In genomic region chr3:18390024-18390660, GRCh38 we compare ENCODE assay signal across 18 cellular contexts. TPM values are rescaled to one million over a fixed set of nuclear protein-coding genes. Genes with fewer than 3 reads are reported as not detected.
DNase-seq lines count a peak whose midpoint lies in the region; ATAC-seq and TF ChIP-seq lines count a peak whose summit lies in the region.
"Had no signal": no experiment of that assay in that cellular context is flagged by ENCODE, and none has a peak within 500 bp of the region (broad histone marks: within the 10 kb centered on the region; RNA-seq: fewer than 3 reads in every experiment).

No MANE protein-coding gene starts in this region.

- H3K36me3 ChIP-seq in CD8-positive, alpha-beta memory T cell (ENCODE audit: insufficient read depth, low read length), result peaks cover 15% of the 10 kb centered on the region

- peaks cover 12 to 70% of the 10 kb centered on the region in 2 donors for H3K36me3 Mint-ChIP-seq in activated T-cell treated with anti-CD3 and anti-CD28 coated beads, Interleukin-2, amount 50 U/mL, for 72 hours (ENCODE audit: insufficient read depth in 2 of 2)
- peaks cover 21 to 65% (median 22%) of the 10 kb centered on the region in 3 donors for H3K36me3 Mint-ChIP-seq in CD8-positive, alpha-beta memory T cell
- H3K36me3 Mint-ChIP-seq in activated CD8-positive, alpha-beta T cell treated with anti-CD3 and anti-CD28 coated beads for 36 hours (ENCODE audit: low read depth), result peaks cover 77% of the 10 kb centered on the region
- H3K36me3 Mint-ChIP-seq in mesothelial cell of epicardium, result peaks cover 20% of the 10 kb centered on the region

- CTCF ChIA-PET in CD8-positive, alpha-beta memory T cell (lab: Charles Lee), result interaction anchor here (0.9 to 2.1 kb wide), 5 partner anchors 10 to 368 kb away, joined by 3 to 8 read pairs (median 3); no protein-coding TSS in a partner anchor
- CTCF ChIA-PET in activated CD8-positive, alpha-beta T cell treated with anti-CD3 and anti-CD28 coated beads for 36 hours (lab: Charles Lee), result interaction anchor here (0.7 to 2.8 kb wide), 11 partner anchors 9 to 599 kb away, joined by 3 to 20 read pairs (median 4); no protein-coding TSS in a partner anchor

- peak overlapping the region; percentile 6 to 75 for H3K4me3 Mint-ChIP-seq in activated T-cell treated with anti-CD3 and anti-CD28 coated beads, Interleukin-2, amount 50 U/mL, for 72 hours
- no peak overlapping the region for H3K4me3 Mint-ChIP-seq in CD8-positive, alpha-beta memory T cell
- no peak overlapping the region for H3K4me3 Mint-ChIP-seq in activated CD8-positive, alpha-beta T cell treated with anti-CD3 and anti-CD28 coated beads for 36 hours
- no peak overlapping the region for H3K4me3 Mint-ChIP-seq in mesothelial cell of epicardium
- H3K4me3 Mint-ChIP-seq: GM23338 had no signal

- H3K27ac Mint-ChIP-seq in activated T-cell treated with anti-CD3 and anti-CD28 coated beads, Interleukin-2, amount 50 U/mL, for 72 hours, result peak overlapping the region; percentile 97
- peak overlapping the region in 5 of 8 donors; percentile 22 to 94 (median 62) for H3K27ac Mint-ChIP-seq in CD8-positive, alpha-beta memory T cell
- H3K27ac Mint-ChIP-seq in activated CD8-positive, alpha-beta T cell treated with anti-CD3 and anti-CD28 coated beads for 36 hours, result peak overlapping the region; percentile 60
- peak overlapping the region; percentile 84 for H3K27ac Mint-ChIP-seq in mesothelial cell of epicardium
- H3K27ac Mint-ChIP-seq: GM23338 had no signal

- no peaks in the 10 kb centered on the region for H3K27me3 Mint-ChIP-seq in activated T-cell treated with anti-CD3 and anti-CD28 coated beads, Interleukin-2, amount 50 U/mL, for 72 hours (ENCODE audit: low read depth)
- H3K27me3 Mint-ChIP-seq in CD8-positive, alpha-beta memory T cell, result no peaks in the 10 kb centered on the region
- no peaks in the 10 kb centered on the region for H3K27me3 Mint-ChIP-seq in activated CD8-positive, alpha-beta T cell treated with anti-CD3 and anti-CD28 coated beads for 36 hours
- H3K27me3 Mint-ChIP-seq in mesothelial cell of epicardium (ENCODE audit: low read depth), result no peaks in the 10 kb centered on the region

- no peak overlapping the region for H3K4me3 ChIP-seq in CD8-positive, alpha-beta memory T cell (ENCODE audit: low read length)
- H3K4me3 ChIP-seq: dorsolateral prefrontal cortex, GM23338, sigmoid colon, thyroid gland had no signal

- H3K9me3 ChIP-seq in CD8-positive, alpha-beta memory T cell (ENCODE audit: low read length), result no peaks in the 10 kb centered on the region
- H3K9me3 ChIP-seq: sigmoid colon, thyroid gland had no signal

- no peaks in the 10 kb centered on the region for H3K27me3 ChIP-seq in CD8-positive, alpha-beta memory T cell (ENCODE audit: insufficient read depth, low read length, poor library complexity, severe bottlenecking)
- H3K27me3 ChIP-seq: dorsolateral prefrontal cortex, sigmoid colon, thyroid gland had no signal

- H3K9me3 Mint-ChIP-seq in activated T-cell treated with anti-CD3 and anti-CD28 coated beads, Interleukin-2, amount 50 U/mL, for 72 hours, result no peaks in the 10 kb centered on the region
- no peaks in the 10 kb centered on the region for H3K9me3 Mint-ChIP-seq in CD8-positive, alpha-beta memory T cell
- no peaks in the 10 kb centered on the region for H3K9me3 Mint-ChIP-seq in activated CD8-positive, alpha-beta T cell treated with anti-CD3 and anti-CD28 coated beads for 36 hours
- no peaks in the 10 kb centered on the region for H3K9me3 Mint-ChIP-seq in mesothelial cell of epicardium
- H3K9me3 Mint-ChIP-seq: GM23338 had no signal

- H3K4me1 ChIP-seq in CD8-positive, alpha-beta memory T cell (ENCODE audit: insufficient read depth, low read length), result peaks cover 52% of the 10 kb centered on the region
- H3K4me1 ChIP-seq: sigmoid colon, thyroid gland had no signal

- intact Hi-C loops in activated CD8-positive, alpha-beta T cell treated with anti-CD3 and anti-CD28 coated beads for 36 hours (cut with micrococcal nuclease), result no loop called here

- no peak for TF ChIP-seq CTCF in activated CD8-positive, alpha-beta T cell treated with anti-CD3 and anti-CD28 coated beads for 36 hours (IDR thresholded peaks at IDR 0.05)
- TF ChIP-seq CTCF in mesothelial cell of epicardium (IDR thresholded peaks at IDR 0.05; ENCODE audit: unreplicated experiment), result no peak

- H3K27ac ChIP-seq in CD8-positive, alpha-beta memory T cell (ENCODE audit: low read depth, low read length), result no peak overlapping the region
- H3K27ac ChIP-seq: dorsolateral prefrontal cortex, sigmoid colon, thyroid gland had no signal

- ATAC-seq in activated T-cell treated with anti-CD3 and anti-CD28 coated beads, Interleukin-2, amount 50 U/mL, for 72 hours (replicated peaks in 1 of 2), result no peak
- ATAC-seq in activated CD8-positive, alpha-beta T cell treated with anti-CD3 and anti-CD28 coated beads for 36 hours, result no peak
- ATAC-seq in HG03095 (IDR thresholded peaks at IDR 0.05; ENCODE audit: unreplicated experiment), result no peak
- ATAC-seq: GM23338; stimulated activated naive CD8-positive, alpha-beta T cell treated with anti-CD3 and anti-CD28 coated beads, Interleukin-15, Interleukin-2, amounts not matched to agents 100 U/mL and 50 U/mL, for 24 hours had no signal

- no peak for DNase-seq in activated T-cell treated with anti-CD3 and anti-CD28 coated beads, Interleukin-2, amount 50 U/mL, for 72 hours
- no peak for DNase-seq in activated T-cell treated with anti-CD3 and anti-CD28 coated beads, Interleukin-2, amount 50 U/mL, for 1 hour
- DNase-seq in CD8-positive, alpha-beta memory T cell, result no peak
- DNase-seq in activated CD8-positive, alpha-beta T cell treated with anti-CD3 and anti-CD28 coated beads for 36 hours, result no peak
- DNase-seq in mesothelial cell of epicardium (ENCODE audit: low spot score in 2 of 2, unreplicated experiment in 2 of 2) (no peak), SIG-M5 (lab: John Stamatoyannopoulos, UW) (no peak), HK-2 (ENCODE audit: unreplicated experiment) (no peak)
- DNase-seq: activated CD4-positive, CD25-positive, alpha-beta regulatory T cell treated with anti-CD3 and anti-CD28 coated beads, Interleukin-2, amount 50 U/mL, for 72 hours; activated CD8-positive, alpha-beta memory T cell treated with anti-CD3 and anti-CD28 coated beads, Interleukin-2, amount 50 U/mL, for 4 hours; dorsolateral prefrontal cortex; NCI-H2081 treated with DMSO at 0.1 percent for 48 hours; NCI-H345; NCI-H774; sigmoid colon; stimulated activated naive CD8-positive, alpha-beta T cell treated with anti-CD3 and anti-CD28 coated beads, Interleukin-15, Interleukin-2, amounts not matched to agents 100 U/mL and 50 U/mL, for 24 hours; thyroid gland had no signal

- POLR2A ChIA-PET in CD8-positive, alpha-beta memory T cell (lab: Charles Lee), result interaction anchor here (0.6 kb wide), 1 partner anchor 55 kb away, joined by 3 read pairs; no protein-coding TSS in a partner anchor
- POLR2A ChIA-PET in activated CD8-positive, alpha-beta T cell treated with anti-CD3 and anti-CD28 coated beads for 36 hours (lab: Charles Lee), result no interaction called here

- H3K4me1 Mint-ChIP-seq in activated T-cell treated with anti-CD3 and anti-CD28 coated beads, Interleukin-2, amount 50 U/mL, for 72 hours (ENCODE audit: low read depth), result peaks cover 87% of the 10 kb centered on the region
- peaks cover 39 to 68% (median 62%) of the 10 kb centered on the region in 3 donors for H3K4me1 Mint-ChIP-seq in CD8-positive, alpha-beta memory T cell
- peaks cover 76% of the 10 kb centered on the region for H3K4me1 Mint-ChIP-seq in activated CD8-positive, alpha-beta T cell treated with anti-CD3 and anti-CD28 coated beads for 36 hours (ENCODE audit: low read depth)
- peaks cover 29% of the 10 kb centered on the region for H3K4me1 Mint-ChIP-seq in mesothelial cell of epicardium

RNA-seq across cellular contexts. Expression of gene SATB1, which starts 35.0 kb away (rescaled TPM):
- 100 to 1,000 TPM; 716 to 962 TPM for total RNA-seq in activated T-cell treated with anti-CD3 and anti-CD28 coated beads, Interleukin-2, amount 50 U/mL, for 72 hours
- 100 to 1,000 TPM; 158 to 163 TPM for total RNA-seq in CD8-positive, alpha-beta memory T cell
- 89.6 TPM for polyA plus RNA-seq in CD8-positive, alpha-beta memory T cell
- 100 to 1,000 TPM; 208 to 213 TPM for total RNA-seq in activated CD8-positive, alpha-beta T cell treated with anti-CD3 and anti-CD28 coated beads for 36 hours
- 72.6 to 81.4 TPM (median 76.7 TPM) in 3 replicates for total RNA-seq in mesothelial cell of epicardium

Comparison
In these comparisons a context has a peak if more than half of its experiments do, and no peak if none do; other contexts are left out.
1. H3K4me3 Mint-ChIP-seq: peak in activated T-cell treated with anti-CD3 and anti-CD28 coated beads, Interleukin-2, amount 50 U/mL, for 72 hours (2 of 2); none in CD8-positive, alpha-beta memory T cell (0 of 7), activated CD8-positive, alpha-beta T cell treated with anti-CD3 and anti-CD28 coated beads for 36 hours (single experiment) and mesothelial cell of epicardium (single experiment).
2. Peak in every context shown above with its lines, with median percentiles within 50 percentile points of each other: H3K27ac Mint-ChIP-seq.